ENCODE assay signal across 8 cellular contexts in genomic region chr2:42168459-42169099, GRCh38.
DNase-seq lines count a peak whose midpoint lies in the region; ATAC-seq and TF ChIP-seq lines count a peak whose summit lies in the region.

No MANE protein-coding gene starts in this region.

- no peak overlapping the region for H3K9ac ChIP-seq in Loucy (ENCODE audit: low read depth, low read length, poor library complexity, severe bottlenecking)

- H3K36me3 ChIP-seq in Loucy (ENCODE audit: insufficient read depth, low read length) (no peaks in the 10 kb centered on the region), neutrophil (no peaks in the 10 kb centered on the region)

- H3K4me2 ChIP-seq in Loucy (ENCODE audit: low read depth, low read length, poor library complexity, severe bottlenecking): peak overlapping the region; percentile 52

- TF ChIP-seq CTCF in C4-2B (conservative IDR thresholded peaks at IDR 0.05) (no peak), Loucy (conservative IDR thresholded peaks at IDR 0.05; ENCODE audit: low read length) (no peak), epithelial cell of esophagus (IDR thresholded peaks at IDR 0.05; ENCODE audit: insufficient read depth, low read depth, low read length, missing control alignments) (no peak), neutrophil (IDR thresholded peaks at IDR 0.05) (no peak)

- no peak for ATAC-seq in GM21526 (IDR thresholded peaks at IDR 0.05; ENCODE audit: low FRiP score, unreplicated experiment)

- no peaks in the 10 kb centered on the region for H3K9me2 ChIP-seq in Loucy (replicated peaks; ENCODE audit: low read depth, low read length)

- peaks cover 32% of the 10 kb centered on the region for H3K4me1 ChIP-seq in Loucy (ENCODE audit: insufficient read depth, low read length, poor library complexity, severe bottlenecking)
- H3K4me1 ChIP-seq in neutrophil (ENCODE audit: control insufficient read depth in 1 of 2, insufficient read depth in 1 of 2, low read depth in 1 of 2, low read length in 1 of 2): peaks cover 35 to 40% of the 10 kb centered on the region in 2 experiments

- peak overlapping the region; percentile 79; the same call in 1 of the 2 replicates for H2AFZ ChIP-seq in Loucy (ENCODE audit: low read length)

- H3K4me3 ChIP-seq in Loucy (ENCODE audit: low read length, poor library complexity, severe bottlenecking): peak overlapping the region; percentile 52
- H3K4me3 ChIP-seq in epithelial cell of esophagus (ENCODE audit: low read length): peak overlapping the region; percentile 21
- peak overlapping the region; percentile 13 to 17 for H3K4me3 ChIP-seq in neutrophil (ENCODE audit: low read depth in 1 of 2, low read length in 1 of 2)

- H3K27ac ChIP-seq in C4-2B: peak overlapping the region; percentile 84
- H3K27ac ChIP-seq in neutrophil: peak overlapping the region; percentile 95

- peaks cover 41% of the 10 kb centered on the region for H3K79me2 ChIP-seq in Loucy (ENCODE audit: insufficient read depth, low read length)

- no peaks in the 10 kb centered on the region for H3K9me3 ChIP-seq in Loucy (ENCODE audit: insufficient read depth, low read depth, low read length)
- H3K9me3 ChIP-seq in neutrophil: no peaks in the 10 kb centered on the region

- H3F3A ChIP-seq in Loucy (ENCODE audit: low read depth): no peaks in the 10 kb centered on the region

- no peak for DNase-seq in epithelial cell of esophagus (ENCODE audit: low read depth)
- DNase-seq in hippocampal formation (lab: John Stamatoyannopoulos, UW): no peak
- DNase-seq in activated CD4-positive, alpha-beta T cell treated with anti-CD3 and anti-CD28 coated beads, Interleukin-2, amount 50 U/mL, for 1 hour: no peak
- DNase-seq in NCI-H2029 treated with DMSO at 0.1 percent for 48 hours (lab: John Stamatoyannopoulos, UW): no peak

- H4K20me1 ChIP-seq in Loucy (ENCODE audit: insufficient read depth, low read length, poor library complexity, severe bottlenecking): peaks cover 33% of the 10 kb centered on the region

- H3K27me3 ChIP-seq in Loucy (ENCODE audit: insufficient read depth, low read length, poor library complexity, severe bottlenecking): no peaks in the 10 kb centered on the region
- peaks cover 18% of the 10 kb centered on the region for H3K27me3 ChIP-seq in neutrophil
